16 cellular contexts compared by ENCODE assay signal in the genomic region with DNA sequence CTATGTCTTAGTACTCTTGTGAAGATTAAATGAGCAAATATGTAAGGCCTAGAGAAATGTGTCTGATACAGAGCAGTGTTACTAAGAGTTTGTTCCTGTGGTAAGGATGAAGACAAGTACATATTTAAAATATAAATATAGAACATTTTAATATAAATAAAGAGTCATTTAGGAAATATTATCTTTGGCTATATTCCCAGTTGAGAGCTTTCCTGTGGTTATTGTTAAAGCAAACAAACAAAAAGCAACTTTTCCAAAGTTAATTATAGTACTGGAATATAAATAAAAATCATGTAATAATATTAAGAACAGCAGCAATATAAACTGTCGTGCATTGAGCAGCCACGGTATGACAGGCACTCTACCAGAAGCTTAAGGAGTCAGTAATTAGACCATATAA.
A peak's percentile ranks its signal among the peaks of the same experiment; 100 is the strongest.
DNase-seq lines count a peak whose midpoint lies in the region; ATAC-seq and TF ChIP-seq lines count a peak whose summit lies in the region.
"Had no signal": no experiment of that assay in that cellular context is flagged by ENCODE, and none has a peak within 500 bp of the region (broad histone marks: within the 10 kb centered on the region; RNA-seq: fewer than 3 reads in every experiment).

No MANE protein-coding gene starts in this region.

- H3K9me3 Mint-ChIP-seq in activated CD4-positive, alpha-beta memory T cell treated with anti-CD3 and anti-CD28 coated beads for 36 hours = peaks cover 5% of the 10 kb centered on the region
- H3K9me3 Mint-ChIP-seq in activated CD4-positive, alpha-beta memory T cell treated with anti-CD3 and anti-CD28 coated beads, Interleukin-2, amount 10 ng/mL, durations not matched to agents 7 days and 5 days = peaks cover 6% of the 10 kb centered on the region
- peaks cover 11% of the 10 kb centered on the region for H3K9me3 Mint-ChIP-seq in chondrocyte (ENCODE audit: low read depth)

- no peak for ATAC-seq in GM18870 (IDR thresholded peaks at IDR 0.05; ENCODE audit: unreplicated experiment)

- intact Hi-C loops in activated CD4-positive, alpha-beta memory T cell treated with anti-CD3 and anti-CD28 coated beads for 36 hours (cut with micrococcal nuclease) = loop anchor here (10.0 kb wide), 1 partner anchor 1141 kb away; a partner anchor contains a TSS

- H3K4me1 Mint-ChIP-seq in activated CD4-positive, alpha-beta memory T cell treated with anti-CD3 and anti-CD28 coated beads for 36 hours (ENCODE audit: low read depth) = peaks cover 74% of the 10 kb centered on the region
- peaks cover 69% of the 10 kb centered on the region for H3K4me1 Mint-ChIP-seq in activated CD4-positive, alpha-beta memory T cell treated with anti-CD3 and anti-CD28 coated beads, Interleukin-2, amount 10 ng/mL, durations not matched to agents 7 days and 5 days
- peaks cover 60% of the 10 kb centered on the region for H3K4me1 Mint-ChIP-seq in chondrocyte (ENCODE audit: low read depth)

- POLR2A ChIA-PET in activated CD4-positive, alpha-beta memory T cell treated with anti-CD3 and anti-CD28 coated beads for 36 hours (lab: Charles Lee) = interaction anchor here (0.9 to 4.7 kb wide), 4 partner anchors 10 to 193 kb away, joined by 3 to 97 read pairs (median 6); no protein-coding TSS in a partner anchor
- POLR2A ChIA-PET in activated CD4-positive, alpha-beta memory T cell treated with anti-CD3 and anti-CD28 coated beads, Interleukin-2, amount 10 ng/mL, durations not matched to agents 7 days and 5 days (lab: Charles Lee) = interaction anchor here (0.6 to 4.8 kb wide), 11 partner anchors 10 to 194 kb away, joined by 3 to 44 read pairs (median 5); no protein-coding TSS in a partner anchor

- peak overlapping the region; percentile 56 for H3K27ac Mint-ChIP-seq in activated CD4-positive, alpha-beta memory T cell treated with anti-CD3 and anti-CD28 coated beads for 36 hours
- H3K27ac Mint-ChIP-seq in activated CD4-positive, alpha-beta memory T cell treated with anti-CD3 and anti-CD28 coated beads, Interleukin-2, amount 10 ng/mL, durations not matched to agents 7 days and 5 days = no peak overlapping the region
- peak overlapping the region; percentile 68 for H3K27ac Mint-ChIP-seq in chondrocyte (ENCODE audit: unreplicated experiment)

- H3K27me3 Mint-ChIP-seq in activated CD4-positive, alpha-beta memory T cell treated with anti-CD3 and anti-CD28 coated beads for 36 hours = no peaks in the 10 kb centered on the region
- no peaks in the 10 kb centered on the region for H3K27me3 Mint-ChIP-seq in activated CD4-positive, alpha-beta memory T cell treated with anti-CD3 and anti-CD28 coated beads, Interleukin-2, amount 10 ng/mL, durations not matched to agents 7 days and 5 days
- H3K27me3 Mint-ChIP-seq in chondrocyte (ENCODE audit: low read depth) = no peaks in the 10 kb centered on the region
- H3K27me3 Mint-ChIP-seq: CD8-positive, alpha-beta memory T cell had no signal

- CTCF ChIA-PET in activated CD4-positive, alpha-beta memory T cell treated with anti-CD3 and anti-CD28 coated beads for 36 hours (lab: Charles Lee) = interaction anchor here (1.1 to 3.1 kb wide), 3 partner anchors 17 to 21 kb away, joined by 3 to 15 read pairs (median 4); no protein-coding TSS in a partner anchor
- CTCF ChIA-PET in activated CD4-positive, alpha-beta memory T cell treated with anti-CD3 and anti-CD28 coated beads, Interleukin-2, amount 10 ng/mL, durations not matched to agents 7 days and 5 days (lab: Charles Lee) = interaction anchor here (2.6 kb wide), 1 partner anchor 10 kb away, joined by 7 read pairs; no protein-coding TSS in a partner anchor

- H3K4me3 Mint-ChIP-seq in activated CD4-positive, alpha-beta memory T cell treated with anti-CD3 and anti-CD28 coated beads for 36 hours = no peak overlapping the region
- H3K4me3 Mint-ChIP-seq in activated CD4-positive, alpha-beta memory T cell treated with anti-CD3 and anti-CD28 coated beads, Interleukin-2, amount 10 ng/mL, durations not matched to agents 7 days and 5 days = no peak overlapping the region
- H3K4me3 Mint-ChIP-seq in chondrocyte (ENCODE audit: unreplicated experiment) = no peak overlapping the region

- no peak for DNase-seq in activated CD4-positive, alpha-beta memory T cell treated with anti-CD3 and anti-CD28 coated beads for 36 hours
- no peak for DNase-seq in activated CD4-positive, alpha-beta memory T cell treated with anti-CD3 and anti-CD28 coated beads, Interleukin-2, amount 10 ng/mL, durations not matched to agents 7 days and 5 days
- DNase-seq in LHCN-M2 (ENCODE audit: low read depth) = peak; percentile 72
- no peak for DNase-seq in chondrocyte (ENCODE audit: low spot score)
- peak; percentile 40 to 57 for DNase-seq in lung microvascular endothelial cell (ENCODE audit: low read depth in 2 of 2)
- DNase-seq in RPMI8226 = no peak
- DNase-seq in NCI-H1048 (lab: John Stamatoyannopoulos, UW) = no peak
- DNase-seq: activated CD4-positive, CD25-positive, alpha-beta regulatory T cell treated with anti-CD3 and anti-CD28 coated beads, Interleukin-2, amount 50 U/mL, for 72 hours; amniotic stem cell; CD8-positive, alpha-beta memory T cell; GOT3; kidney glomerular epithelial cell; NCI-H1092 treated with DMSO at 0.1 percent for 48 hours; Right ventricle myocardium superior; stimulated activated CD4-positive, alpha-beta T cell treated with anti-CD3 and anti-CD28 coated beads, Interleukin-4, amount 100 ng/mL, for 24 hours had no signal

- TF ChIP-seq CTCF in chondrocyte (IDR thresholded peaks at IDR 0.05) = no peak

- H3K36me3 Mint-ChIP-seq in activated CD4-positive, alpha-beta memory T cell treated with anti-CD3 and anti-CD28 coated beads for 36 hours = peaks cover 28% of the 10 kb centered on the region
- H3K36me3 Mint-ChIP-seq in activated CD4-positive, alpha-beta memory T cell treated with anti-CD3 and anti-CD28 coated beads, Interleukin-2, amount 10 ng/mL, durations not matched to agents 7 days and 5 days (ENCODE audit: low read depth) = peaks cover 34% of the 10 kb centered on the region
- H3K36me3 Mint-ChIP-seq in chondrocyte (ENCODE audit: low read depth) = peaks cover 8% of the 10 kb centered on the region

Comparison
In these comparisons a context has a peak if more than half of its experiments do, and no peak if none do; other contexts are left out.
1. DNase-seq: peak in LHCN-M2 (single experiment) and lung microvascular endothelial cell (2 of 2); none in activated CD4-positive, alpha-beta memory T cell treated with anti-CD3 and anti-CD28 coated beads for 36 hours (single experiment), activated CD4-positive, alpha-beta memory T cell treated with anti-CD3 and anti-CD28 coated beads, Interleukin-2, amount 10 ng/mL, durations not matched to agents 7 days and 5 days (single experiment), chondrocyte (single experiment), RPMI8226 (single experiment) and NCI-H1048 (single experiment).